In the genomic region with DNA sequence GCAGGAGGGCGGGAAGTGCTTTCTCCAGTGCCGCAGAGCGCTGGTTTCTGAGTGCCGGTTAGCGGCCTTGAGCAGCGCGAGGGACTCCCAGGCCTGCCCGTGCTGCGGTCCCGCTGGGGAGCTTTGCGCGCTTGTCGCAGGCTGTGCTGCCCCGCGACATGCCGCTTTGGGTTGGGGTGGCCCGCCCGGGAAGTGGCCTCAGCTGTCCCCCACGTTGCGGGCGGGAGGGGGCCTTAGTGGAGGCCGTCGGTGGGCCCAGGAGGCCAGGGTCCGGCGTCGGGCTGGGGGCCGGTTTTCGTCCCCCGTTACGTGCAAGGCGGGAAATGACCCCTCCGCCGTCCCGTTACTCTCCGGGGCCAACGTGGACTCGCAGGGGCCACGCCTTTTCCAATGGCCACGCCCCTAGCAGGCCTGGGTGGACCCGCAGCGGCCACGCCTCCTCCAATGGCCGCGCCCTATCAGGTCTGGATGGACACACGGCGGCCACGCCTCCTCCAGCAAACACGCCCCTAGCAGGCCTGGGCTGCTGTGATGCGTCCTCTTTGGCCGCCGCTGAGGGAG, we compare ENCODE assay signal across 8 cellular contexts. TPM values are rescaled to one million over a fixed set of nuclear protein-coding genes. Genes with fewer than 3 reads are reported as not detected.
DNase-seq lines count a peak whose midpoint lies in the region; ATAC-seq, FAIRE-seq and TF ChIP-seq lines count a peak whose summit lies in the region.

No MANE protein-coding gene starts in this region.

- peak; percentile 46 for ATAC-seq in HG03066 (IDR thresholded peaks at IDR 0.05; ENCODE audit: low read depth, unreplicated experiment)

- H3K9me3 ChIP-seq in A673 (ENCODE audit: low read depth, low read length, poor library complexity, severe bottlenecking): peaks cover 10% of the 10 kb centered on the region
- H3K9me3 ChIP-seq in keratinocyte (ENCODE audit: control insufficient read depth, low read depth, low read length): no peaks in the 10 kb centered on the region

- TSS peak; percentile 40 for BruUV-seq in A673 (replicated peaks; lab: Mats Ljungman, UMichigan)

- H3K9ac ChIP-seq in keratinocyte (ENCODE audit: control insufficient read depth, extremely low read depth, insufficient read depth, low read length): peak overlapping the region; percentile 86

- H3K27ac ChIP-seq in A673 (ENCODE audit: low read depth, low read length, poor library complexity, severe bottlenecking): peak overlapping the region; percentile 97
- peak overlapping the region; percentile 84 for H3K27ac ChIP-seq in keratinocyte (ENCODE audit: control insufficient read depth, insufficient read depth, low read length)

- H2AFZ ChIP-seq in keratinocyte (ENCODE audit: control insufficient read depth, low read length): peak overlapping the region; percentile 97

- H3K27me3 ChIP-seq in A673 (replicated peaks; ENCODE audit: insufficient read depth, low read depth, low read length, poor library complexity) (no peaks in the 10 kb centered on the region), keratinocyte (ENCODE audit: control insufficient read depth, extremely low read depth, insufficient read depth, low read length) (no peaks in the 10 kb centered on the region)

- H3K4me1 ChIP-seq in A673 (ENCODE audit: insufficient read depth, low read length, poor library complexity, severe bottlenecking): peaks cover 12% of the 10 kb centered on the region
- H3K4me1 ChIP-seq in keratinocyte (ENCODE audit: control insufficient read depth, extremely low read depth, insufficient read depth, low read length): peaks cover 3% of the 10 kb centered on the region

- H3K4me3 ChIP-seq in A673 (ENCODE audit: low read depth, low read length, poor library complexity, severe bottlenecking): peak overlapping the region; percentile 99
- peak overlapping the region; percentile 66 to 97 (median 73) for H3K4me3 ChIP-seq in keratinocyte (ENCODE audit: control insufficient read depth in 2 of 3, extremely low read depth in 1 of 3, insufficient read depth in 2 of 3, low read depth in 1 of 3, low read length in 3 of 3)

- peak; percentile 62 for FAIRE-seq in keratinocyte (lab: Jason Lieb, UNC)

- intact Hi-C loops in A673 (cut with micrococcal nuclease; ENCODE audit: unreplicated experiment): no loop called here

- H3K79me2 ChIP-seq in keratinocyte (ENCODE audit: control insufficient read depth, insufficient read depth, low read length): peaks cover 40% of the 10 kb centered on the region

- H4K20me1 ChIP-seq in keratinocyte (ENCODE audit: control insufficient read depth, extremely low read depth, insufficient read depth, low read length): peaks cover 4% of the 10 kb centered on the region

- CTCF ChIA-PET in A673 (lab: Charles Lee): no interaction called here

- peak overlapping the region; percentile 63 for H3K4me2 ChIP-seq in keratinocyte (ENCODE audit: control insufficient read depth, extremely low read depth, insufficient read depth, low read depth, low read length)

- H3K9me1 ChIP-seq in keratinocyte (ENCODE audit: control insufficient read depth, extremely low read depth, insufficient read depth, low read length): no peaks in the 10 kb centered on the region

- no peak for TF ChIP-seq CTCF in A673 (conservative IDR thresholded peaks at IDR 0.05; ENCODE audit: low read depth, low read length)
- TF ChIP-seq CTCF in keratinocyte (optimal IDR thresholded peaks at IDR 0.05 in 1 of 3, IDR thresholded peaks at IDR 0.05 in 1 of 3, conservative IDR thresholded peaks at IDR 0.05 in 1 of 3; ENCODE audit: extremely low read depth in 1 of 3, insufficient read depth in 2 of 3, low read length in 3 of 3): no peak

- peak; percentile 40 for TF ChIP-seq POLR2A in GM18526 (IDR thresholded peaks at IDR 0.05; ENCODE audit: extremely low read depth, insufficient read length)

- no peaks in the 10 kb centered on the region for H3K36me3 ChIP-seq in A673 (ENCODE audit: insufficient read depth, low read length, poor library complexity, severe bottlenecking)
- H3K36me3 ChIP-seq in keratinocyte (ENCODE audit: control insufficient read depth in 2 of 2, extremely low read depth in 1 of 2, insufficient read depth in 2 of 2, low read length in 2 of 2): no peaks in the 10 kb centered on the region

- dilution Hi-C loops in keratinocyte (cut with MboI; ENCODE audit: extremely low pct_ligation_motif_present, low sequenced_read_pairs): no loop called here

- POLR2A ChIA-PET in A673 (lab: Charles Lee; ENCODE audit: low non-redundant PET): no interaction called here

- DNase-seq in A673 (ENCODE audit: low spot score): peak; percentile 95
- DNase-seq in NCI-H345 (lab: John Stamatoyannopoulos, UW): peak; percentile 94
- DNase-seq in activated CD4-positive, alpha-beta T cell treated with anti-CD3 and anti-CD28 coated beads for 1 hour: peak; percentile 56
- peak; percentile 98 for DNase-seq in cerebellum (ENCODE audit: low spot score)
- DNase-seq in keratinocyte (ENCODE audit: low read depth, low spot score): peak; percentile 75
- peak; percentile 84 to 90 (median 87) for DNase-seq in stimulated activated CD4-positive, alpha-beta T cell treated with anti-CD3 and anti-CD28 coated beads, Interleukin-12 subunit alpha, Interleukin-12 subunit beta, amount 100 ng/mL, for 48 hours (ENCODE audit: low read depth in 2 of 3, low spot score in 1 of 3)

RNA-seq across cellular contexts. Expression of a gene that starts 1.0 kb away (rescaled TPM):
- 36.2 and 38.9 TPM in 2 replicates for total RNA-seq in A673 (2021)
- total RNA-seq in cerebellum: 16.1 TPM
- polyA plus RNA-seq in keratinocyte: 21.8 to 34.3 TPM (median 26.8 TPM) in 3 replicates
- polyA plus RNA-seq in keratinocyte (2011; ENCODE audit: low read depth): 3.6 TPM
- 21.7 and 27.3 TPM in 2 replicates for polyA plus RNA-seq in keratinocyte (2011; cell fraction: cytosol; rRNA removed)
- 24.9 and 26.3 TPM in 2 replicates for polyA plus RNA-seq in keratinocyte (2011; cell fraction: nucleus; rRNA removed)
- 13.3 and 21.9 TPM in 2 replicates for polyA plus RNA-seq in keratinocyte (2012; ENCODE audit: low replicate concordance)
- 14.6 to 23.7 TPM (median 20.2 TPM) in 3 replicates for polyA minus RNA-seq in keratinocyte
- 27.8 TPM for polyA minus RNA-seq in keratinocyte (2011; cell fraction: cytosol; rRNA and poly(A)+ RNA removed)
- polyA minus RNA-seq in keratinocyte (2011; cell fraction: nucleus; rRNA and poly(A)+ RNA removed): 5.9 and 9.7 TPM in 2 replicates

RNA-seq across cellular contexts. Expression of a gene that starts 43.8 kb away (rescaled TPM):
- total RNA-seq in A673 (2021) (8.9 and 9.2 TPM in 2 replicates), cerebellum (7.2 TPM)
- polyA plus RNA-seq in keratinocyte: 3.6 to 5.2 TPM (median 4.5 TPM) in 3 replicates
- polyA plus RNA-seq in keratinocyte (2011; ENCODE audit: low read depth): 1.3 TPM
- 2.3 and 2.5 TPM in 2 replicates for polyA plus RNA-seq in keratinocyte (2011; cell fraction: cytosol; rRNA removed)
- polyA plus RNA-seq in keratinocyte (2011; cell fraction: nucleus; rRNA removed): 7.3 and 7.5 TPM in 2 replicates
- 1.2 and 3.0 TPM in 2 replicates for polyA plus RNA-seq in keratinocyte (2012; ENCODE audit: low replicate concordance)
- polyA minus RNA-seq in keratinocyte: 1.3 to 3.8 TPM (median 1.4 TPM) in 3 replicates
- 2.3 TPM for polyA minus RNA-seq in keratinocyte (2011; cell fraction: cytosol; rRNA and poly(A)+ RNA removed)
- polyA minus RNA-seq in keratinocyte (2011; cell fraction: nucleus; rRNA and poly(A)+ RNA removed): 1.3 and 3.1 TPM in 2 replicates

RNA-seq across cellular contexts. Expression of a gene that starts 44.0 kb away (rescaled TPM):
- total RNA-seq in A673 (2021) (47.9 and 50.8 TPM in 2 replicates), cerebellum (31.0 TPM)
- 19.6 to 42.6 TPM (median 35.7 TPM) in 3 replicates for polyA plus RNA-seq in keratinocyte
- 34.0 TPM for polyA plus RNA-seq in keratinocyte (2011; ENCODE audit: low read depth)
- 29.3 and 37.6 TPM in 2 replicates for polyA plus RNA-seq in keratinocyte (2011; cell fraction: cytosol; rRNA removed)
- 41.9 and 44.5 TPM in 2 replicates for polyA plus RNA-seq in keratinocyte (2011; cell fraction: nucleus; rRNA removed)
- polyA plus RNA-seq in keratinocyte (2012; ENCODE audit: low replicate concordance): 16.1 and 39.4 TPM in 2 replicates
- polyA minus RNA-seq in keratinocyte: 31.7 to 74.6 TPM (median 49.4 TPM) in 3 replicates
- 46.0 TPM for polyA minus RNA-seq in keratinocyte (2011; cell fraction: cytosol; rRNA and poly(A)+ RNA removed)
- polyA minus RNA-seq in keratinocyte (2011; cell fraction: nucleus; rRNA and poly(A)+ RNA removed): 21.2 and 58.7 TPM in 2 replicates

Comparison
In these comparisons a context has a peak if more than half of its experiments do, and no peak if none do; other contexts are left out.
1. Peak in every context shown above with its lines: DNase-seq, ATAC-seq, H3K4me3 ChIP-seq and H3K27ac ChIP-seq.